ENCODE assay signal across 15 cellular contexts in the genomic region with DNA sequence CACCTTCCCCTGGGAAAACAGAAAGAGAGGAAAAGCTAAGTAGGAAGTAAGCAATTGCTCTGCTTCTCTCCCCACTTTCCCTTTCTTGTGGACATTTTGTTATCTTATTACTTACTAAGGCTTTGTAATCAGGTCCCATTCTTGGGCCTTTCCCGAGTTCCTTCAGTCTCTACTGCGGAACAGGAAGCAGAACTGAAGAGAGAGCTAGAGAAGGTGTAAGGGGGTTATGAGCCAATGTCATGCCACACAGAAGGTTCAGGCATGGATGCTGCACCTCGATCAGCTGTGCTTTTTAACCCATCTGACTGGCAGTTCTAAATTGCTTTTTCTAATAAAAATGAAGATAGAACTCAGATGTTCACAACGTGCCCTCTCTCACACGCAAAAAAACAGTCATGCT.
DNase-seq lines count a peak whose midpoint lies in the region; ATAC-seq, FAIRE-seq and TF ChIP-seq lines count a peak whose summit lies in the region.
"Had no signal": no experiment of that assay in that cellular context is flagged by ENCODE, and none has a peak within 500 bp of the region (broad histone marks: within the 10 kb centered on the region; RNA-seq: fewer than 3 reads in every experiment).

No MANE protein-coding gene starts in this region.

- DNase-seq in HepG2 (ENCODE audit: low spot score) (no peak), Panc1 (ENCODE audit: low read depth, low spot score) (no peak), left lobe of liver (ENCODE audit: low spot score) (no peak), transverse colon (no peak)
- no peak for DNase-seq in activated CD4-positive, alpha-beta T cell treated with anti-CD3 and anti-CD28 coated beads for 4 hours
- no peak for DNase-seq in CD4-positive, alpha-beta T cell
- DNase-seq: 8988T; CD8-positive, alpha-beta memory T cell; DMS53; GF-D8; H7 had no signal

- no peak for ATAC-seq in HepG2
- no peak for ATAC-seq in Panc1
- peak; percentile 66 for ATAC-seq in left lobe of liver
- no peak for ATAC-seq in CD4-positive, alpha-beta T cell (ENCODE audit: poor library complexity)
- no peak for ATAC-seq in GM19023 (IDR thresholded peaks at IDR 0.05; ENCODE audit: unreplicated experiment)

- no peak overlapping the region for H2AFZ ChIP-seq in HepG2 (ENCODE audit: low read length)

- in situ Hi-C loops in HepG2 (cut with HindIII; ENCODE audit: extremely low pct_ligation_motif_present, low pct_unique_long_range_greater_than_20kb) = no loop called here
- in situ Hi-C loops in Panc1 (cut with HindIII; ENCODE audit: low pct_unique_long_range_greater_than_20kb, low sequenced_read_pairs) = no loop called here
- in situ Hi-C loops in transverse colon (cut with MboI; ENCODE audit: low pct_ligation_motif_present in 1 of 4, low pct_unique_long_range_greater_than_20kb in 1 of 4, low sequenced_read_pairs in 3 of 4) = no loop called here

- TF ChIP-seq POLR2A in HepG2 (IDR thresholded peaks at IDR 0.05; ENCODE audit: insufficient read depth in 1 of 2, low read depth in 2 of 2, low read length in 2 of 2) = no peak
- TF ChIP-seq POLR2A in transverse colon (IDR thresholded peaks at IDR 0.05) = no peak

- H3K4me2 ChIP-seq in HepG2 (ENCODE audit: low read depth, low read length) = no peak overlapping the region

- H3K4me1 ChIP-seq in liver (ENCODE audit: control insufficient read depth in 4 of 4, insufficient read depth in 4 of 4, low read length in 3 of 4) (peaks cover 3 to 7% (median 5%) of the 10 kb centered on the region in 4 donors), HepG2 (ENCODE audit: insufficient read depth, low read length) (peaks cover 30% of the 10 kb centered on the region), Panc1 (ENCODE audit: control insufficient read depth, insufficient read depth, low read length) (0 out of 2 replicates have a peak, but pooled peaks cover 4% of the 10 kb centered on the region), transverse colon (no peaks in the 10 kb centered on the region)

- no peak for FAIRE-seq in HepG2 (lab: Jason Lieb, UNC)

- no peak overlapping the region for H3K4me3 Mint-ChIP-seq in CD4-positive, alpha-beta T cell
- H3K4me3 Mint-ChIP-seq: CD14-positive monocyte; CD8-positive, alpha-beta memory T cell; IgD-negative memory B cell had no signal

- H3K4me1 Mint-ChIP-seq in CD4-positive, alpha-beta T cell (ENCODE audit: low read depth) = no peaks in the 10 kb centered on the region
- H3K4me1 Mint-ChIP-seq: CD14-positive monocyte; CD8-positive, alpha-beta memory T cell; IgD-negative memory B cell had no signal

- BruUV-seq in HepG2 (replicated peaks; lab: Mats Ljungman, UMichigan) (no TSS peak), Panc1 (replicated peaks; lab: Mats Ljungman, UMichigan) (no TSS peak)

- POLR2A ChIA-PET in HepG2 (lab: Yijun Ruan, JAX) = no interaction called here
- POLR2A ChIA-PET in Panc1 (lab: Charles Lee) = no interaction called here
- POLR2A ChIA-PET in CD4-positive, alpha-beta T cell (lab: Charles Lee) = no interaction called here

- H3K27me3 ChIP-seq in liver (ENCODE audit: control insufficient read depth in 4 of 4, insufficient read depth in 4 of 4, low read length in 3 of 4) (no peaks in the 10 kb centered on the region), HepG2 (ENCODE audit: control insufficient read depth in 1 of 2, insufficient read depth in 2 of 2, low read length in 2 of 2) (no peaks in the 10 kb centered on the region), Panc1 (ENCODE audit: control insufficient read depth, insufficient read depth, low read length) (no peaks in the 10 kb centered on the region), transverse colon (no peaks in the 10 kb centered on the region)
- H3K27me3 ChIP-seq in CD4-positive, alpha-beta T cell (ENCODE audit: control insufficient read depth, insufficient read depth, low read length) = no peaks in the 10 kb centered on the region

- no peaks in the 10 kb centered on the region for H4K20me1 ChIP-seq in HepG2 (ENCODE audit: insufficient read depth, low read length)

- TF ChIP-seq EP300 in HepG2 (IDR thresholded peaks at IDR 0.05; ENCODE audit: low read depth in 2 of 2, low read length in 2 of 2) (no peak), HepG2 (CRISPR knock-in tag; IDR thresholded peaks at IDR 0.05; ENCODE audit: borderline replicate concordance) (no peak), transverse colon (IDR thresholded peaks at IDR 0.05; ENCODE audit: low read depth) (no peak)

- TF ChIP-seq RAD21 in liver (IDR thresholded peaks at IDR 0.05) (no peak), HepG2 (CRISPR knock-in tag; IDR thresholded peaks at IDR 0.05) (no peak)

- H3K9me3 ChIP-seq in liver (ENCODE audit: control insufficient read depth in 4 of 4, low read length in 3 of 4) (no peaks in the 10 kb centered on the region), HepG2 (ENCODE audit: low read length) (no peaks in the 10 kb centered on the region), Panc1 (ENCODE audit: control insufficient read depth, insufficient read depth, low read depth, low read length) (no peaks in the 10 kb centered on the region), transverse colon (no peaks in the 10 kb centered on the region)
- no peaks in the 10 kb centered on the region for H3K9me3 ChIP-seq in CD4-positive, alpha-beta T cell (ENCODE audit: control insufficient read depth, low read length)

- intact Hi-C loops in HepG2 (cut with micrococcal nuclease; ENCODE audit: unreplicated experiment) (no loop called here), Panc1 (cut with micrococcal nuclease; ENCODE audit: unreplicated experiment) (no loop called here), transverse colon (cut with DNase I; ENCODE audit: low total_unique reads) (no loop called here)
- intact Hi-C loops in CD4-positive, alpha-beta T cell (cut with DNase I, micrococcal nuclease) = no loop called here

- no peaks in the 10 kb centered on the region for H3K9me3 Mint-ChIP-seq in CD4-positive, alpha-beta T cell
- H3K9me3 Mint-ChIP-seq: IgD-negative memory B cell had no signal

- H3K27ac ChIP-seq in liver (ENCODE audit: low read depth in 1 of 2, low read length in 2 of 2) (peak overlapping the region; percentile 52 to 90), HepG2 (ENCODE audit: extremely low read length, insufficient read depth, low read length) (no peak overlapping the region), Panc1 (ENCODE audit: low read length) (peak overlapping the region; percentile 34; the same call in 1 of the 2 replicates), transverse colon (no peak overlapping the region)
- no peak overlapping the region for H3K27ac ChIP-seq in CD4-positive, alpha-beta T cell (ENCODE audit: low read depth, low read length)

- H3K4me3 ChIP-seq in liver (ENCODE audit: low read depth in 1 of 3, low read length in 3 of 3) (no peak overlapping the region), HepG2 (replicated peaks in 1 of 3; ENCODE audit: insufficient read depth in 1 of 3, low read depth in 2 of 3, low read length in 3 of 3) (no peak overlapping the region), Panc1 (ENCODE audit: low read depth in 2 of 2, low read length in 2 of 2) (no peak overlapping the region), transverse colon (no peak overlapping the region)

- TF ChIP-seq CTCF in liver (IDR thresholded peaks at IDR 0.05; ENCODE audit: low read depth, low read length, missing input control) = no peak
- TF ChIP-seq CTCF in HepG2 (CRISPR knock-in tag; IDR thresholded peaks at IDR 0.05) = no peak
- no peak for TF ChIP-seq CTCF in Panc1 (IDR thresholded peaks at IDR 0.05)
- no peak for TF ChIP-seq CTCF in CD4-positive, alpha-beta T cell (IDR thresholded peaks at IDR 0.05)
- no peak for TF ChIP-seq CTCF in transverse colon (IDR thresholded peaks at IDR 0.05)

- WGBS in liver = 26% methylated on average over 5 of the region's 5 CpGs
- 89% methylated on average over 4 of the region's 5 CpGs for WGBS in HepG2 (ENCODE audit: low lambda C conversion rate)
- WGBS in transverse colon (ENCODE audit: low coverage in 1 of 2), 2 donors = 65 to 90% methylated on average over 2 to 5 of the region's 5 CpGs

- H3K9ac ChIP-seq in liver (ENCODE audit: low read depth in 1 of 2, low read length in 2 of 2) (peak overlapping the region in 1 of 2 donors; percentile 53), HepG2 (ENCODE audit: insufficient read depth, low read depth, low read length) (no peak overlapping the region)

- H3K36me3 ChIP-seq in liver (ENCODE audit: control insufficient read depth in 4 of 4, insufficient read depth in 3 of 4, low read depth in 1 of 4, low read length in 3 of 4) (no peaks in the 10 kb centered on the region), HepG2 (replicated peaks in 1 of 2; ENCODE audit: control insufficient read depth in 1 of 2, insufficient read depth in 2 of 2, low read length in 2 of 2) (no peaks in the 10 kb centered on the region), Panc1 (ENCODE audit: control insufficient read depth, insufficient read depth, low read length) (no peaks in the 10 kb centered on the region), transverse colon (no peaks in the 10 kb centered on the region)

- H3K27me3 Mint-ChIP-seq in CD4-positive, alpha-beta T cell = no peaks in the 10 kb centered on the region
- H3K27me3 Mint-ChIP-seq: CD8-positive, alpha-beta memory T cell; IgD-negative memory B cell had no signal

- CTCF ChIA-PET in HepG2 (lab: Yijun Ruan, JAX; ENCODE audit: low intra/inter-chr PET ratio, low total read pairs) (no interaction called here), Panc1 (lab: Charles Lee) (no interaction called here)
- CTCF ChIA-PET in CD4-positive, alpha-beta T cell (lab: Charles Lee) = no interaction called here

- H3K36me3 Mint-ChIP-seq in CD4-positive, alpha-beta T cell (ENCODE audit: low read depth) = no peaks in the 10 kb centered on the region
- H3K36me3 Mint-ChIP-seq: CD14-positive monocyte; CD8-positive, alpha-beta memory T cell; IgD-negative memory B cell had no signal

- no peaks in the 10 kb centered on the region for H3K79me2 ChIP-seq in HepG2 (ENCODE audit: insufficient read depth, low read length)

- no peak overlapping the region for H3K27ac Mint-ChIP-seq in CD4-positive, alpha-beta T cell
- H3K27ac Mint-ChIP-seq: CD14-positive monocyte; CD8-positive, alpha-beta memory T cell; IgD-negative memory B cell had no signal

TF ChIP-seq in liver, 16 proteins besides CTCF, POLR2A, EP300 and RAD21:
- no peak for TF ChIP-seq HNF4G (IDR thresholded peaks at IDR 0.05)
- no peak for TF ChIP-seq GABPA (IDR thresholded peaks at IDR 0.05 in 1 of 2, conservative IDR thresholded peaks at IDR 0.05 in 1 of 2)

TF ChIP-seq in HepG2, 621 proteins besides CTCF, POLR2A, EP300 and RAD21:
- no peak for TF ChIP-seq KMT2A (CRISPR knock-in tag; IDR thresholded peaks at IDR 0.05)

Comparison
In these comparisons a context has a peak if more than half of its experiments do, and no peak if none do; other contexts are left out.
1. H3K27ac ChIP-seq: peak in liver (2 of 2) and Panc1 (single experiment); none in HepG2 (single experiment), CD4-positive, alpha-beta T cell (single experiment) and transverse colon (0 of 4).